Comparison of ENCODE assay signal across 8 cellular contexts in the genomic region with DNA sequence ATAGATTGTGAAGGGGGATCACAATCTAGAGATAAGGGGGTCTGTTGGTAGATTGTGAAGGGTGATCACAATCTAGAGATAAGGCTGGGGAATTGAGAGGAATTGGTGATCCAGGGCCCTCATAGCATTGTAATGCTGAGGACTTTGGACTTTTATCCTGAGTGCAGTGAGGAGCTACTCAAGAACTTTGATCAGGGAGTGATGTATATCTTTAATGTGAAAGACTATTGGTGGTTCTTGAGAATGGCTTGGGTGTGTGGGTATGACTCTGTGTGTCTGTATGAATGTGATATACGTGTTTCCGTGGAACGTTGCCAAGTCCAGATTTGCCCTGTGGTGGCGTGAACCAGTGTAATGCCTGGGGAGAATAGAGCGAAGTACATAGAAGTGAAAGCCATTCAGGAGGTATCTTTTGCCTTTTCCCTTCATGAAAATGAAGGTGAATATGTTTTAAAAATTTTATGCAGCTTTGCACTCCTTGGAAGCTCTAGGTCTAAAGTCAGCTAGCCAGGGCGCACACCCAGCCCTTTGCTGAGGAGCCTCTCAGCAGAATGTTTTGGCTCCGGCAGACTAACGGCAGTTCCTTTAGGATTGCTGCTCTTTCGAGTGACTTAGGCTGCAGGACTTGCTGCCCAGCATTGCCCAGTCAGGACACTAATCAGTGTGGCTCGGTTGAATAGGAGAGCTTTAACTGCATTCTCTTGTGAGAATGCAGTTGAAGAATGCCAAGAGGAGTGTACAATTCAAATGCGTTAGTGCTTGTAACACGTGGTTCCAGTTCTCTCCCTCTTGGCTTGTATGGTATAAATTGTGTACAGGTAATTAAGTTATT. TPM values are rescaled to one million over a fixed set of nuclear protein-coding genes. Genes with fewer than 3 reads are reported as not detected.
DNase-seq lines count a peak whose midpoint lies in the region; ATAC-seq and FAIRE-seq lines count a peak whose summit lies in the region.

No MANE protein-coding gene starts in this region.

- no peak for FAIRE-seq in HTR-8/SVneo (lab: Jason Lieb, UNC)

- H3K36me3 Mint-ChIP-seq in activated CD4-positive, alpha-beta T cell treated with anti-CD3 and anti-CD28 coated beads for 36 hours (ENCODE audit: low read depth): peaks cover 10% of the 10 kb centered on the region
- peaks cover 6% of the 10 kb centered on the region for H3K36me3 Mint-ChIP-seq in activated CD4-positive, alpha-beta T cell treated with anti-CD3 and anti-CD28 coated beads, Interleukin-2, amount 10 ng/mL, durations not matched to agents 7 days and 5 days (ENCODE audit: low read depth)

- no peaks in the 10 kb centered on the region for H3K36me3 ChIP-seq in adipocyte (ENCODE audit: control insufficient read depth, insufficient read depth, low read length, severe bottlenecking)

- peaks cover 64% of the 10 kb centered on the region for H3K4me1 ChIP-seq in adipocyte (ENCODE audit: control insufficient read depth, insufficient read depth, low read length)

- H3K27me3 ChIP-seq in adipocyte (replicated peaks; ENCODE audit: control insufficient read depth, insufficient read depth, low read length): no peaks in the 10 kb centered on the region

- intact Hi-C loops in activated CD4-positive, alpha-beta T cell treated with anti-CD3 and anti-CD28 coated beads for 36 hours (cut with DNase I, micrococcal nuclease): loop anchor here in 1 of 2 experiments (2.0 kb wide), 1 partner anchor 36 kb away; no protein-coding TSS in a partner anchor

- peak; percentile 11 for ATAC-seq in activated CD4-positive, alpha-beta T cell treated with anti-CD3 and anti-CD28 coated beads for 36 hours

- H3K4me1 Mint-ChIP-seq in activated CD4-positive, alpha-beta T cell treated with anti-CD3 and anti-CD28 coated beads for 36 hours: peaks cover 71% of the 10 kb centered on the region
- H3K4me1 Mint-ChIP-seq in activated CD4-positive, alpha-beta T cell treated with anti-CD3 and anti-CD28 coated beads, Interleukin-2, amount 10 ng/mL, durations not matched to agents 7 days and 5 days: peaks cover 56% of the 10 kb centered on the region

- H3K9me3 Mint-ChIP-seq in activated CD4-positive, alpha-beta T cell treated with anti-CD3 and anti-CD28 coated beads for 36 hours (ENCODE audit: low read depth): no peaks in the 10 kb centered on the region
- H3K9me3 Mint-ChIP-seq in activated CD4-positive, alpha-beta T cell treated with anti-CD3 and anti-CD28 coated beads, Interleukin-2, amount 10 ng/mL, durations not matched to agents 7 days and 5 days: no peaks in the 10 kb centered on the region

- peak overlapping the region; percentile 60 for H3K4me3 ChIP-seq in adipocyte (ENCODE audit: low read length)

- no peaks in the 10 kb centered on the region for H3K9me3 ChIP-seq in adipocyte (ENCODE audit: control insufficient read depth, low read length)

- H3K27me3 Mint-ChIP-seq in activated CD4-positive, alpha-beta T cell treated with anti-CD3 and anti-CD28 coated beads for 36 hours: no peaks in the 10 kb centered on the region
- no peaks in the 10 kb centered on the region for H3K27me3 Mint-ChIP-seq in activated CD4-positive, alpha-beta T cell treated with anti-CD3 and anti-CD28 coated beads, Interleukin-2, amount 10 ng/mL, durations not matched to agents 7 days and 5 days

- peak overlapping the region; percentile 13 for H3K4me3 Mint-ChIP-seq in activated CD4-positive, alpha-beta T cell treated with anti-CD3 and anti-CD28 coated beads for 36 hours
- no peak overlapping the region for H3K4me3 Mint-ChIP-seq in activated CD4-positive, alpha-beta T cell treated with anti-CD3 and anti-CD28 coated beads, Interleukin-2, amount 10 ng/mL, durations not matched to agents 7 days and 5 days

- CTCF ChIA-PET in activated CD4-positive, alpha-beta T cell treated with anti-CD3 and anti-CD28 coated beads for 36 hours (lab: Charles Lee): interaction anchor here (1.0 to 1.6 kb wide), 6 partner anchors 13 to 315 kb away, joined by 3 to 5 read pairs (median 3); no protein-coding TSS in a partner anchor
- CTCF ChIA-PET in activated CD4-positive, alpha-beta T cell treated with anti-CD3 and anti-CD28 coated beads, Interleukin-2, amount 10 ng/mL, durations not matched to agents 7 days and 5 days (lab: Charles Lee): interaction anchor here (1.1 kb wide), 1 partner anchor 19 kb away, joined by 4 read pairs; no protein-coding TSS in a partner anchor

- DNase-seq in activated CD4-positive, alpha-beta T cell treated with anti-CD3 and anti-CD28 coated beads for 36 hours: peak; percentile 80
- no peak for DNase-seq in activated CD4-positive, alpha-beta T cell treated with anti-CD3 and anti-CD28 coated beads, Interleukin-2, amount 10 ng/mL, durations not matched to agents 7 days and 5 days
- no peak for DNase-seq in adipocyte (ENCODE audit: low read depth)
- DNase-seq in left kidney (ENCODE audit: low read depth, low spot score): peak; percentile 12
- DNase-seq in stimulated activated naive CD4-positive, alpha-beta T cell treated with Interleukin-2 at 50 U/mL for 16 hours (lab: John Stamatoyannopoulos, UW): peak; percentile 7
- no peak for DNase-seq in NOMO-1 treated with dmso at 0.1 percent for 144 hours (lab: John Stamatoyannopoulos, UW; ENCODE audit: unreplicated experiment)
- no peak for DNase-seq in HTR-8/SVneo (ENCODE audit: insufficient read length, low spot score)
- DNase-seq in H4 (ENCODE audit: low spot score): no peak

- POLR2A ChIA-PET in activated CD4-positive, alpha-beta T cell treated with anti-CD3 and anti-CD28 coated beads for 36 hours (lab: Charles Lee): interaction anchor here (0.6 to 0.7 kb wide), 2 partner anchors 84 to 129 kb away, joined by 3 to 4 read pairs; no protein-coding TSS in a partner anchor
- POLR2A ChIA-PET in activated CD4-positive, alpha-beta T cell treated with anti-CD3 and anti-CD28 coated beads, Interleukin-2, amount 10 ng/mL, durations not matched to agents 7 days and 5 days (lab: Charles Lee): no interaction called here

- peak overlapping the region; percentile 28 for H3K9ac ChIP-seq in adipocyte (ENCODE audit: low read length)

- peak overlapping the region; percentile 26 for H3K27ac Mint-ChIP-seq in activated CD4-positive, alpha-beta T cell treated with anti-CD3 and anti-CD28 coated beads for 36 hours
- no peak overlapping the region for H3K27ac Mint-ChIP-seq in activated CD4-positive, alpha-beta T cell treated with anti-CD3 and anti-CD28 coated beads, Interleukin-2, amount 10 ng/mL, durations not matched to agents 7 days and 5 days

RNA-seq across cellular contexts. Expression of gene ZFAND3, which starts 3.5 kb away (rescaled TPM):
- total RNA-seq in activated CD4-positive, alpha-beta T cell treated with anti-CD3 and anti-CD28 coated beads for 36 hours: 10 to 100 TPM; 34.5 to 47.8 TPM
- 10 to 100 TPM; 27.4 to 34.7 TPM for total RNA-seq in activated CD4-positive, alpha-beta T cell treated with anti-CD3 and anti-CD28 coated beads, Interleukin-2, amount 10 ng/mL, durations not matched to agents 7 days and 5 days
- 7.4 and 9.2 TPM in 2 replicates for total RNA-seq in H4 (2014; rRNA removed; shearing (Covaris generic))

Comparison
In these comparisons a context has a peak if more than half of its experiments do, and no peak if none do; other contexts are left out.
1. DNase-seq: peak in activated CD4-positive, alpha-beta T cell treated with anti-CD3 and anti-CD28 coated beads for 36 hours (single experiment), left kidney (single experiment) and stimulated activated naive CD4-positive, alpha-beta T cell treated with Interleukin-2 at 50 U/mL for 16 hours (single experiment); none in activated CD4-positive, alpha-beta T cell treated with anti-CD3 and anti-CD28 coated beads, Interleukin-2, amount 10 ng/mL, durations not matched to agents 7 days and 5 days (single experiment), adipocyte (single experiment), NOMO-1 treated with dmso at 0.1 percent for 144 hours (single experiment), HTR-8/SVneo (single experiment) and H4 (single experiment).